In the genomic region with DNA sequence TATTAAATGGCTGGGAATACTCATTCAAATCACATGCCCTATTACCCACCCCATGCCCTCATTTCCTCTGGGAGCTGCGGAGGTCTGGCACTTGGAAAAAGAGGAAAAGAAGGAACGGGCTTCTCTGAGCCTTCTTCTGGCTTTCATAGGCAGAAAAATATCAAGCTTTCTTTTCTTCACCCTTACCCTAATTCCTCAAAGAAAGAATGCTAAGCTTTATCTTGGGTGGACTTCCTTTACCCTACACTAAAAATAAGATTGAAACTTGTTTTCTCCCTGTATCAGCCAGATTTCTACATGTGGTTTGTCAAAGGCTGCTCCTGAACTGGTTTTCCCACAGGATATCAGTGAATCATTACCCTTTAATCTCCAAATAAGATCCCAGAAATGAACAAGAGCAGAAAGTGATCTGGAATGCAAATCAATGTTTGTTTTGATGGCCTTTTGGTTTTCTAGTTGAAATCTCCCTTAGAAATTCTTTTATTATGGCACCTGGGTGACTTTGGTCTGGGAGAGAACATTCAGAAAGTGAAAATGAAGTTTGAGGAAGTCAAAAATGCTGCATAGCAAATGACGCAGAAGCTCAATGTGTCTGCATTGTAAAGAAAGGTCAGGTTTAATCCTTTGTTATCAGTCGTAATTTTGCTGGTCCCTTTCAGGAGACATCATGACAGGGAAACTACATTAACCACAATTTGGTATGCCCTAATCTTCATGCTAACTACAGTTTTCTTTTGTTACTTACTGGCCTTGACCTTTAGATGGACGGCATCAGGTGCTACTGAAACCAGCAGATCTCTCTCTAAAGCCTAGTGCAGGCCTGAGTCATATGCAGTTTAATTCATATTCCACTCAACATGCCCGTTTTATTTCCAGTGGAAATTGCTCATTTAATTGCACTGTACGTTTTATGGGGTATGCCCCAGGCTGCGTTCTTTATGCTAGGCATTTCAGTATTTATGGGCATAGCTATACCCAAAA, we compare ENCODE assay signal across 1 cellular context.
A peak's percentile ranks its signal among the peaks of the same experiment; 100 is the strongest.
TF ChIP-seq lines count a peak whose summit lies in the region.

No MANE protein-coding gene starts in this region.

TF ChIP-seq in HepG2, 621 proteins besides CTCF, POLR2A, EP300 and RAD21 (continued from another document and continues in another):
- TF ChIP-seq, protein P1, sequence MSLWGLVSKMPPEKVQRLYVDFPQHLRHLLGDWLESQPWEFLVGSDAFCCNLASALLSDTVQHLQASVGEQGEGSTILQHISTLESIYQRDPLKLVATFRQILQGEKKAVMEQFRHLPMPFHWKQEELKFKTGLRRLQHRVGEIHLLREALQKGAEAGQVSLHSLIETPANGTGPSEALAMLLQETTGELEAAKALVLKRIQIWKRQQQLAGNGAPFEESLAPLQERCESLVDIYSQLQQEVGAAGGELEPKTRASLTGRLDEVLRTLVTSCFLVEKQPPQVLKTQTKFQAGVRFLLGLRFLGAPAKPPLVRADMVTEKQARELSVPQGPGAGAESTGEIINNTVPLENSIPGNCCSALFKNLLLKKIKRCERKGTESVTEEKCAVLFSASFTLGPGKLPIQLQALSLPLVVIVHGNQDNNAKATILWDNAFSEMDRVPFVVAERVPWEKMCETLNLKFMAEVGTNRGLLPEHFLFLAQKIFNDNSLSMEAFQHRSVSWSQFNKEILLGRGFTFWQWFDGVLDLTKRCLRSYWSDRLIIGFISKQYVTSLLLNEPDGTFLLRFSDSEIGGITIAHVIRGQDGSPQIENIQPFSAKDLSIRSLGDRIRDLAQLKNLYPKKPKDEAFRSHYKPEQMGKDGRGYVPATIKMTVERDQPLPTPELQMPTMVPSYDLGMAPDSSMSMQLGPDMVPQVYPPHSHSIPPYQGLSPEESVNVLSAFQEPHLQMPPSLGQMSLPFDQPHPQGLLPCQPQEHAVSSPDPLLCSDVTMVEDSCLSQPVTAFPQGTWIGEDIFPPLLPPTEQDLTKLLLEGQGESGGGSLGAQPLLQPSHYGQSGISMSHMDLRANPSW (CRISPR knock-in tag; IDR thresholded peaks at IDR 0.05; ENCODE audit: borderline replicate concordance) = no peak; the same call in 1 of the 2 replicates
- TF ChIP-seq ZNF546 (CRISPR knock-in tag; conservative IDR thresholded peaks at IDR 0.05) (no peak), ZKSCAN8 (CRISPR knock-in tag; IDR thresholded peaks at IDR 0.05; ENCODE audit: borderline replicate concordance) (peak; percentile 67; the same call in 1 of the 2 replicates), HCFC1 (IDR thresholded peaks at IDR 0.05; ENCODE audit: low read depth, low read length) (no peak), ASH2L (IDR thresholded peaks at IDR 0.05; ENCODE audit: insufficient read length, low read depth, low read length) (no peak), KAT2B (IDR thresholded peaks at IDR 0.05; ENCODE audit: borderline replicate concordance, low read depth, low read length) (no peak), KDM3A (CRISPR knock-in tag; IDR thresholded peaks at IDR 0.05; ENCODE audit: low read depth) (no peak), KMT2A (CRISPR knock-in tag; IDR thresholded peaks at IDR 0.05) (peak; percentile 31), MTA3 (CRISPR knock-in tag; IDR thresholded peaks at IDR 0.05) (no peak), TCF7 (IDR thresholded peaks at IDR 0.05; ENCODE audit: low read depth) (peak; percentile 39; the same call in 1 of the 2 replicates), ZNF20 (CRISPR knock-in tag; IDR thresholded peaks at IDR 0.05) (no peak), SMAD9 (CRISPR knock-in tag; IDR thresholded peaks at IDR 0.05) (no peak), ZNF225 (CRISPR knock-in tag; IDR thresholded peaks at IDR 0.05) (no peak), ZNF569 (CRISPR knock-in tag; IDR thresholded peaks at IDR 0.05; ENCODE audit: borderline replicate concordance) (no peak), RORA (CRISPR knock-in tag; IDR thresholded peaks at IDR 0.05) (no peak), PRPF4 (IDR thresholded peaks at IDR 0.05; ENCODE audit: low read depth, low read length, poor library complexity, severe bottlenecking) (no peak), NFE2L2 (IDR thresholded peaks at IDR 0.05; ENCODE audit: low read length) (no peak), MIXL1 (CRISPR knock-in tag; IDR thresholded peaks at IDR 0.05) (peak; percentile 30; the same call in 1 of the 2 replicates), ATAD3A (CRISPR knock-in tag; IDR thresholded peaks at IDR 0.05) (no peak), ZNF556 (CRISPR knock-in tag; IDR thresholded peaks at IDR 0.05; ENCODE audit: borderline replicate concordance) (no peak)
- TF ChIP-seq, protein P2, sequence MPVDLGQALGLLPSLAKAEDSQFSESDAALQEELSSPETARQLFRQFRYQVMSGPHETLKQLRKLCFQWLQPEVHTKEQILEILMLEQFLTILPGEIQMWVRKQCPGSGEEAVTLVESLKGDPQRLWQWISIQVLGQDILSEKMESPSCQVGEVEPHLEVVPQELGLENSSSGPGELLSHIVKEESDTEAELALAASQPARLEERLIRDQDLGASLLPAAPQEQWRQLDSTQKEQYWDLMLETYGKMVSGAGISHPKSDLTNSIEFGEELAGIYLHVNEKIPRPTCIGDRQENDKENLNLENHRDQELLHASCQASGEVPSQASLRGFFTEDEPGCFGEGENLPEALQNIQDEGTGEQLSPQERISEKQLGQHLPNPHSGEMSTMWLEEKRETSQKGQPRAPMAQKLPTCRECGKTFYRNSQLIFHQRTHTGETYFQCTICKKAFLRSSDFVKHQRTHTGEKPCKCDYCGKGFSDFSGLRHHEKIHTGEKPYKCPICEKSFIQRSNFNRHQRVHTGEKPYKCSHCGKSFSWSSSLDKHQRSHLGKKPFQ (CRISPR knock-in tag; IDR thresholded peaks at IDR 0.05; ENCODE audit: insufficient replicate concordance) = no peak
- TF ChIP-seq, protein P3, sequence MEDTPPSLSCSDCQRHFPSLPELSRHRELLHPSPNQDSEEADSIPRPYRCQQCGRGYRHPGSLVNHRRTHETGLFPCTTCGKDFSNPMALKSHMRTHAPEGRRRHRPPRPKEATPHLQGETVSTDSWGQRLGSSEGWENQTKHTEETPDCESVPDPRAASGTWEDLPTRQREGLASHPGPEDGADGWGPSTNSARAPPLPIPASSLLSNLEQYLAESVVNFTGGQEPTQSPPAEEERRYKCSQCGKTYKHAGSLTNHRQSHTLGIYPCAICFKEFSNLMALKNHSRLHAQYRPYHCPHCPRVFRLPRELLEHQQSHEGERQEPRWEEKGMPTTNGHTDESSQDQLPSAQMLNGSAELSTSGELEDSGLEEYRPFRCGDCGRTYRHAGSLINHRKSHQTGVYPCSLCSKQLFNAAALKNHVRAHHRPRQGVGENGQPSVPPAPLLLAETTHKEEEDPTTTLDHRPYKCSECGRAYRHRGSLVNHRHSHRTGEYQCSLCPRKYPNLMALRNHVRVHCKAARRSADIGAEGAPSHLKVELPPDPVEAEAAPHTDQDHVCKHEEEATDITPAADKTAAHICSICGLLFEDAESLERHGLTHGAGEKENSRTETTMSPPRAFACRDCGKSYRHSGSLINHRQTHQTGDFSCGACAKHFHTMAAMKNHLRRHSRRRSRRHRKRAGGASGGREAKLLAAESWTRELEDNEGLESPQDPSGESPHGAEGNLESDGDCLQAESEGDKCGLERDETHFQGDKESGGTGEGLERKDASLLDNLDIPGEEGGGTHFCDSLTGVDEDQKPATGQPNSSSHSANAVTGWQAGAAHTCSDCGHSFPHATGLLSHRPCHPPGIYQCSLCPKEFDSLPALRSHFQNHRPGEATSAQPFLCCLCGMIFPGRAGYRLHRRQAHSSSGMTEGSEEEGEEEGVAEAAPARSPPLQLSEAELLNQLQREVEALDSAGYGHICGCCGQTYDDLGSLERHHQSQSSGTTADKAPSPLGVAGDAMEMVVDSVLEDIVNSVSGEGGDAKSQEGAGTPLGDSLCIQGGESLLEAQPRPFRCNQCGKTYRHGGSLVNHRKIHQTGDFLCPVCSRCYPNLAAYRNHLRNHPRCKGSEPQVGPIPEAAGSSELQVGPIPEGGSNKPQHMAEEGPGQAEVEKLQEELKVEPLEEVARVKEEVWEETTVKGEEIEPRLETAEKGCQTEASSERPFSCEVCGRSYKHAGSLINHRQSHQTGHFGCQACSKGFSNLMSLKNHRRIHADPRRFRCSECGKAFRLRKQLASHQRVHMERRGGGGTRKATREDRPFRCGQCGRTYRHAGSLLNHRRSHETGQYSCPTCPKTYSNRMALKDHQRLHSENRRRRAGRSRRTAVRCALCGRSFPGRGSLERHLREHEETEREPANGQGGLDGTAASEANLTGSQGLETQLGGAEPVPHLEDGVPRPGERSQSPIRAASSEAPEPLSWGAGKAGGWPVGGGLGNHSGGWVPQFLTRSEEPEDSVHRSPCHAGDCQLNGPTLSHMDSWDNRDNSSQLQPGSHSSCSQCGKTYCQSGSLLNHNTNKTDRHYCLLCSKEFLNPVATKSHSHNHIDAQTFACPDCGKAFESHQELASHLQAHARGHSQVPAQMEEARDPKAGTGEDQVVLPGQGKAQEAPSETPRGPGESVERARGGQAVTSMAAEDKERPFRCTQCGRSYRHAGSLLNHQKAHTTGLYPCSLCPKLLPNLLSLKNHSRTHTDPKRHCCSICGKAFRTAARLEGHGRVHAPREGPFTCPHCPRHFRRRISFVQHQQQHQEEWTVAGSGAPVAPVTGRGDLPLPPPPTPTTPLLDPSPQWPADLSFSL (CRISPR knock-in tag; IDR thresholded peaks at IDR 0.05) = no peak
- TF ChIP-seq, protein P4, sequence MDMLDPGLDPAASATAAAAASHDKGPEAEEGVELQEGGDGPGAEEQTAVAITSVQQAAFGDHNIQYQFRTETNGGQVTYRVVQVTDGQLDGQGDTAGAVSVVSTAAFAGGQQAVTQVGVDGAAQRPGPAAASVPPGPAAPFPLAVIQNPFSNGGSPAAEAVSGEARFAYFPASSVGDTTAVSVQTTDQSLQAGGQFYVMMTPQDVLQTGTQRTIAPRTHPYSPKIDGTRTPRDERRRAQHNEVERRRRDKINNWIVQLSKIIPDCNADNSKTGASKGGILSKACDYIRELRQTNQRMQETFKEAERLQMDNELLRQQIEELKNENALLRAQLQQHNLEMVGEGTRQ (IDR thresholded peaks at IDR 0.05; ENCODE audit: low read depth, low read length) = no peak
- TF ChIP-seq, protein P4 (CRISPR knock-in tag; IDR thresholded peaks at IDR 0.05; ENCODE audit: borderline replicate concordance) = no peak
- TF ChIP-seq, protein P5, sequence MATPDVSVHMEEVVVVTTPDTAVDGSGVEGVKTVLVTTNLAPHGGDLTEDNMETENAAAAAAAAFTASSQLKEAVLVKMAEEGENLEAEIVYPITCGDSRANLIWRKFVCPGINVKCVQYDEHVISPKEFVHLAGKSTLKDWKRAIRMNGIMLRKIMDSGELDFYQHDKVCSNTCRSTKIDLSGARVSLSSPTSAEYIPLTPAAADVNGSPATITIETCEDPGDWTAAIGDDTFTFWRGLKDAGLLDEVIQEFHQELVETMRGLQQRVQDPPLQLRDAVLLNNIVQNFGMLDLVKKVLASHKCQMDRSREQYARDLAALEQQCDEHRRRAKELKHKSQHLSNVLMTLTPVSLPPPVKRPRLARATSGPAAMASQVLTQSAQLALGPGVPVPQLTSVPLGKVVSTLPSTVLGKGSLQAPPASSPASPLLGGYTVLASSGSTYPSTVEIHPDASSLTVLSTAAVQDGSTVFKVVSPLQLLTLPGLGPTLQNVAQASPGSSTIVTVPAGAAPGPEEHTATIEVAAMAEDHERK (CRISPR knock-in tag; IDR thresholded peaks at IDR 0.05; ENCODE audit: low read depth) = no peak
- TF ChIP-seq, protein P6, sequence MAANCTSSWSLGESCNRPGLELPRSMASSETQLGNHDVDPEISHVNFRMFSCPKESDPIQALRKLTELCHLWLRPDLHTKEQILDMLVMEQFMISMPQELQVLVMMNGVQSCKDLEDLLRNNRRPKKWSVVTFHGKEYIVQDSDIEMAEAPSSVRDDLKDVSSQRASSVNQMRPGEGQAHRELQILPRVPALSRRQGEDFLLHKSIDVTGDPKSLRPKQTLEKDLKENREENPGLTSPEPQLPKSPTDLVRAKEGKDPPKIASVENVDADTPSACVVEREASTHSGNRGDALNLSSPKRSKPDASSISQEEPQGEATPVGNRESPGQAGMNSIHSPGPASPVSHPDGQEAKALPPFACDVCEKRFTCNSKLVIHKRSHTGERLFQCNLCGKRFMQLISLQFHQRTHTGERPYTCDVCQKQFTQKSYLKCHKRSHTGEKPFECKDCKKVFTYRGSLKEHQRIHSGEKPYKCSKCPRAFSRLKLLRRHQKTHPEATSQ (CRISPR knock-in tag; IDR thresholded peaks at IDR 0.05; ENCODE audit: borderline replicate concordance) = no peak
- TF ChIP-seq, protein P7, sequence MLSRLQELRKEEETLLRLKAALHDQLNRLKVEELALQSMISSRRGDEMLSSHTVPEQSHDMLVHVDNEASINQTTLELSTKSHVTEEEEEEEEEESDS (CRISPR knock-in tag; IDR thresholded peaks at IDR 0.05; ENCODE audit: borderline replicate concordance) = 0 out of 2 replicates have a peak, but pooled peaks have one; percentile 41
- TF ChIP-seq, protein P8, sequence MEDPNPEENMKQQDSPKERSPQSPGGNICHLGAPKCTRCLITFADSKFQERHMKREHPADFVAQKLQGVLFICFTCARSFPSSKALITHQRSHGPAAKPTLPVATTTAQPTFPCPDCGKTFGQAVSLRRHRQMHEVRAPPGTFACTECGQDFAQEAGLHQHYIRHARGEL (CRISPR knock-in tag; IDR thresholded peaks at IDR 0.05) = no peak
- TF ChIP-seq, protein P9, sequence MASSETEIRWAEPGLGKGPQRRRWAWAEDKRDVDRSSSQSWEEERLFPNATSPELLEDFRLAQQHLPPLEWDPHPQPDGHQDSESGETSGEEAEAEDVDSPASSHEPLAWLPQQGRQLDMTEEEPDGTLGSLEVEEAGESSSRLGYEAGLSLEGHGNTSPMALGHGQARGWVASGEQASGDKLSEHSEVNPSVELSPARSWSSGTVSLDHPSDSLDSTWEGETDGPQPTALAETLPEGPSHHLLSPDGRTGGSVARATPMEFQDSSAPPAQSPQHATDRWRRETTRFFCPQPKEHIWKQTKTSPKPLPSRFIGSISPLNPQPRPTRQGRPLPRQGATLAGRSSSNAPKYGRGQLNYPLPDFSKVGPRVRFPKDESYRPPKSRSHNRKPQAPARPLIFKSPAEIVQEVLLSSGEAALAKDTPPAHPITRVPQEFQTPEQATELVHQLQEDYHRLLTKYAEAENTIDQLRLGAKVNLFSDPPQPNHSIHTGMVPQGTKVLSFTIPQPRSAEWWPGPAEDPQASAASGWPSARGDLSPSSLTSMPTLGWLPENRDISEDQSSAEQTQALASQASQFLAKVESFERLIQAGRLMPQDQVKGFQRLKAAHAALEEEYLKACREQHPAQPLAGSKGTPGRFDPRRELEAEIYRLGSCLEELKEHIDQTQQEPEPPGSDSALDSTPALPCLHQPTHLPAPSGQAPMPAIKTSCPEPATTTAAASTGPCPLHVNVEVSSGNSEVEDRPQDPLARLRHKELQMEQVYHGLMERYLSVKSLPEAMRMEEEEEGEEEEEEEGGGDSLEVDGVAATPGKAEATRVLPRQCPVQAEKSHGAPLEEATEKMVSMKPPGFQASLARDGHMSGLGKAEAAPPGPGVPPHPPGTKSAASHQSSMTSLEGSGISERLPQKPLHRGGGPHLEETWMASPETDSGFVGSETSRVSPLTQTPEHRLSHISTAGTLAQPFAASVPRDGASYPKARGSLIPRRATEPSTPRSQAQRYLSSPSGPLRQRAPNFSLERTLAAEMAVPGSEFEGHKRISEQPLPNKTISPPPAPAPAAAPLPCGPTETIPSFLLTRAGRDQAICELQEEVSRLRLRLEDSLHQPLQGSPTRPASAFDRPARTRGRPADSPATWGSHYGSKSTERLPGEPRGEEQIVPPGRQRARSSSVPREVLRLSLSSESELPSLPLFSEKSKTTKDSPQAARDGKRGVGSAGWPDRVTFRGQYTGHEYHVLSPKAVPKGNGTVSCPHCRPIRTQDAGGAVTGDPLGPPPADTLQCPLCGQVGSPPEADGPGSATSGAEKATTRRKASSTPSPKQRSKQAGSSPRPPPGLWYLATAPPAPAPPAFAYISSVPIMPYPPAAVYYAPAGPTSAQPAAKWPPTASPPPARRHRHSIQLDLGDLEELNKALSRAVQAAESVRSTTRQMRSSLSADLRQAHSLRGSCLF (CRISPR knock-in tag; IDR thresholded peaks at IDR 0.05; ENCODE audit: borderline replicate concordance) = no peak
